1 cellular context compared by ENCODE assay signal in the genomic region with DNA sequence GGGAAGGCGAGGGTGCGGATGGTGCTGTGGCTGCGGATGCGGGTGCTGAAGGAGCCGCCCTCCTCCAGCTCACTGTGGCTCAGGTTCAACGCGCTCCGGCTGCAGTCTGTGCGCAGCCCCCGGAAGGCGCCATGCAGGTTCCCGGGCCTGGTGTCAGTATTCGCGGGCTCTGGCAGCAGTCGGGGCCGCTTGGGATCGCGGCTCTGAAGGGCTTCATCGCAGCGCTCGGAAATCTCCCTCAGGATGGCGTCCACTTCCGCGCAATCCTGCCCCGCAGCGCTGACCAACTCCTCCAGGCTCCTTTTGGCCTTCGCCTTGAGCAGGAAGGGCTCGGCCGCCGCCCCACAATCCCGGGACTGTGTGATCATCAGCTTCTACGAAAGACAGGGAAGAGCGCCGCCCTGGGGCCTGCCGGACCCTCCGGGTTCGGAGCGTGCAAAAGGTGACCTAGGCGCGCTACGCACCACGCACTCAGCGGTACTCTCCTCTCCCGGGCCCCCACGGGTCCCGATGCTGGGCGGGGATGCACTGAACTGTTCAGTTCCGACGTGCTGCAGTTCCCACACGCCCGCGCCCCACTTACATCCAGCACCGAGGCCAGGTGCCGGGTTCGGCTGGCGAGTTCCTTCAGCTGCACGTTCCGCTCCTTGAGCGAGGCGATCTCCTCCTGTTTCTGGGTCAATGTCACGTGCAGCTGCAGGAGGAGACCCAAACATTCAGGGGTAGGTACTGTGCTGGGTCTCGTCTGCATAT.
TF ChIP-seq lines count a peak whose summit lies in the region.

No MANE protein-coding gene starts in this region.

TF ChIP-seq in H1, 55 proteins besides CTCF, POLR2A, EP300 and RAD21:
- TF ChIP-seq ASH2L (IDR thresholded peaks at IDR 0.05; ENCODE audit: low read length) (peak; percentile 80), SUZ12 (IDR thresholded peaks at IDR 0.05; ENCODE audit: low read length) (peak; percentile 88), YY1 (IDR thresholded peaks at IDR 0.05; ENCODE audit: low read depth, low read length) (peak; percentile 64; the same call in 1 of the 2 replicates), BRCA1 (IDR thresholded peaks at IDR 0.05; ENCODE audit: low read depth, low read length) (no peak), CEBPB (IDR thresholded peaks at IDR 0.05; ENCODE audit: low read depth, low read length) (no peak), HDAC2 (IDR thresholded peaks at IDR 0.05; ENCODE audit: borderline replicate concordance in 1 of 2, low read depth in 2 of 2, low read length in 2 of 2) (peak in 1 of 2 experiments; percentile 78; a peak in 1 of 4 replicates), TAF7 (optimal IDR thresholded peaks at IDR 0.05; ENCODE audit: borderline replicate concordance, low read depth, low read length) (no peak), EZH2 (IDR thresholded peaks at IDR 0.05; ENCODE audit: low read depth, low read length, severe bottlenecking) (peak; percentile 86), ZNF274 (IDR thresholded peaks at IDR 0.05; ENCODE audit: borderline replicate concordance, extremely low read depth, low read length) (no peak), TBP (IDR thresholded peaks at IDR 0.05; ENCODE audit: low read depth, low read length) (peak; percentile 27; the same call in 1 of the 2 replicates), JUND (IDR thresholded peaks at IDR 0.05; ENCODE audit: low read length) (no peak), TCF12 (IDR thresholded peaks at IDR 0.05; ENCODE audit: low read depth, low read length) (0 out of 2 replicates have a peak, but pooled peaks have one; percentile 3), MAX (IDR thresholded peaks at IDR 0.05) (peak; percentile 90), RBBP5 (IDR thresholded peaks at IDR 0.05; ENCODE audit: borderline replicate concordance, low read depth, low read length) (peak; percentile 84), ATF3 (IDR thresholded peaks at IDR 0.05; ENCODE audit: insufficient read depth, low read depth, low read length) (0 out of 2 replicates have a peak, but pooled peaks have one; percentile 7), USF2 (IDR thresholded peaks at IDR 0.05; ENCODE audit: low read length) (peak; percentile 58), RFX5 (IDR thresholded peaks at IDR 0.05; ENCODE audit: borderline replicate concordance, low read depth, low read length) (no peak), EGR1 (IDR thresholded peaks at IDR 0.05; ENCODE audit: borderline replicate concordance, low read depth, low read length) (no peak), MAFK (IDR thresholded peaks at IDR 0.05; ENCODE audit: low read depth, low read length) (no peak), PHF8 (conservative IDR thresholded peaks at IDR 0.05; ENCODE audit: low read depth, low read length) (peak; percentile 37; the same call in 1 of the 2 replicates), KDM4A (IDR thresholded peaks at IDR 0.05; ENCODE audit: low read depth, low read length, severe bottlenecking) (peak; percentile 81), CTBP2 (IDR thresholded peaks at IDR 0.05; ENCODE audit: borderline replicate concordance, insufficient read depth, insufficient read length, low read length) (peak; percentile 95), GABPA (IDR thresholded peaks at IDR 0.05; ENCODE audit: borderline replicate concordance, insufficient read depth, low read length) (peak; percentile 77)
- TF ChIP-seq, protein P1, sequence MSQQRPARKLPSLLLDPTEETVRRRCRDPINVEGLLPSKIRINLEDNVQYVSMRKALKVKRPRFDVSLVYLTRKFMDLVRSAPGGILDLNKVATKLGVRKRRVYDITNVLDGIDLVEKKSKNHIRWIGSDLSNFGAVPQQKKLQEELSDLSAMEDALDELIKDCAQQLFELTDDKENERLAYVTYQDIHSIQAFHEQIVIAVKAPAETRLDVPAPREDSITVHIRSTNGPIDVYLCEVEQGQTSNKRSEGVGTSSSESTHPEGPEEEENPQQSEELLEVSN (IDR thresholded peaks at IDR 0.05) = peak; percentile 81
